Comparison of ENCODE assay signal across 2 cellular contexts in genomic region chr12:109756457-109756856, GRCh38.
TF ChIP-seq lines count a peak whose summit lies in the region.

No MANE protein-coding gene starts in this region.

TF ChIP-seq in SK-N-SH, 30 proteins besides CTCF, POLR2A, EP300 and RAD21 (continued from another document):
- no peak for TF ChIP-seq ELF1 (IDR thresholded peaks at IDR 0.05)
- no peak for TF ChIP-seq MAX (IDR thresholded peaks at IDR 0.05; ENCODE audit: low read depth)

TF ChIP-seq in K562, 482 proteins besides CTCF, POLR2A, EP300 and RAD21 (continued from another document):
- no peak for TF ChIP-seq ARHGAP35 (IDR thresholded peaks at IDR 0.05; ENCODE audit: partially characterized antibody)
- no peak for TF ChIP-seq MCM5 (IDR thresholded peaks at IDR 0.05; ENCODE audit: low read depth)
- no peak for TF ChIP-seq OTX1 (CRISPR knock-in tag; IDR thresholded peaks at IDR 0.05)
- TF ChIP-seq SETDB1 (IDR thresholded peaks at IDR 0.05; ENCODE audit: low read length), result no peak
